23 cellular contexts compared by ENCODE assay signal in genomic region chr6:168414696-168415095, GRCh38. TPM values are rescaled to one million over a fixed set of nuclear protein-coding genes. Genes with fewer than 3 reads are reported as not detected.
DNase-seq lines count a peak whose midpoint lies in the region; ATAC-seq and TF ChIP-seq lines count a peak whose summit lies in the region.
"Had no signal": no experiment of that assay in that cellular context is flagged by ENCODE, and none has a peak within 500 bp of the region (broad histone marks: within the 10 kb centered on the region; RNA-seq: fewer than 3 reads in every experiment).

No MANE protein-coding gene starts in this region.

- WGBS in heart left ventricle, 4 donors, result 40 to 49% (median 45%) methylated on average over 7 of the region's 7 CpGs

- ATAC-seq in heart left ventricle (peak in 2 of 4 donors; percentile 17 to 35), GM18517 (IDR thresholded peaks at IDR 0.05; ENCODE audit: unreplicated experiment) (no peak)
- ATAC-seq in activated T-cell treated with anti-CD3 and anti-CD28 coated beads, Interleukin-2, amount 50 U/mL, for 72 hours (replicated peaks in 1 of 2), result no peak
- ATAC-seq: body of pancreas had no signal

- intact Hi-C loops in heart left ventricle (cut with DNase I), result no loop called here
- intact Hi-C loops in uterus (cut with DNase I; ENCODE audit: low total_unique reads), result no loop called here

- H3K27me3 Mint-ChIP-seq in brain, result peaks cover 9% of the 10 kb centered on the region
- no peaks in the 10 kb centered on the region for H3K27me3 Mint-ChIP-seq in activated T-cell treated with anti-CD3 and anti-CD28 coated beads, Interleukin-2, amount 50 U/mL, for 72 hours (ENCODE audit: low read depth)
- H3K27me3 Mint-ChIP-seq: activated naive CD8-positive, alpha-beta T cell treated with anti-CD3 and anti-CD28 coated beads for 36 hours had no signal

- H3K27ac Mint-ChIP-seq in brain, result peak overlapping the region in 3 of 5 experiments; percentile 15 to 80 (median 31)
- H3K27ac Mint-ChIP-seq in activated T-cell treated with anti-CD3 and anti-CD28 coated beads, Interleukin-2, amount 50 U/mL, for 72 hours, result no peak overlapping the region
- H3K27ac Mint-ChIP-seq: activated naive CD8-positive, alpha-beta T cell treated with anti-CD3 and anti-CD28 coated beads for 36 hours; endodermal cell had no signal

- H4K20me1 ChIP-seq in osteoblast (ENCODE audit: insufficient read depth, low read length), result no peaks in the 10 kb centered on the region

- peaks cover 0 to 3% (median 0%) of the 10 kb centered on the region in 5 experiments for H3K9me3 Mint-ChIP-seq in brain
- H3K9me3 Mint-ChIP-seq in activated T-cell treated with anti-CD3 and anti-CD28 coated beads, Interleukin-2, amount 50 U/mL, for 72 hours, result no peaks in the 10 kb centered on the region
- H3K9me3 Mint-ChIP-seq: activated naive CD8-positive, alpha-beta T cell treated with anti-CD3 and anti-CD28 coated beads for 36 hours; endodermal cell had no signal

- no peak overlapping the region for H2AFZ ChIP-seq in osteoblast (ENCODE audit: low read length)

- H3K4me1 ChIP-seq in heart left ventricle (peaks cover 0 to 38% (median 2%) of the 10 kb centered on the region in 12 donors), right atrium auricular region (peaks cover 0 to 8% of the 10 kb centered on the region in 2 donors), osteoblast (ENCODE audit: insufficient read depth, low read length) (no peaks in the 10 kb centered on the region), uterus (no peaks in the 10 kb centered on the region)
- H3K4me1 ChIP-seq: body of pancreas, colonic mucosa had no signal

- peak overlapping the region in 7 of 12 donors; percentile 20 to 81 (median 64) for H3K27ac ChIP-seq in heart left ventricle
- peak overlapping the region in 1 of 2 donors; percentile 55 for H3K27ac ChIP-seq in right atrium auricular region
- H3K27ac ChIP-seq in osteoblast (ENCODE audit: low read depth, low read length), result no peak overlapping the region
- peak overlapping the region; percentile 48 to 59 for H3K27ac ChIP-seq in uterus
- H3K27ac ChIP-seq: body of pancreas, colonic mucosa, KMS-11 had no signal

- H3K36me3 Mint-ChIP-seq in brain, result no peaks in the 10 kb centered on the region
- H3K36me3 Mint-ChIP-seq in activated T-cell treated with anti-CD3 and anti-CD28 coated beads, Interleukin-2, amount 50 U/mL, for 72 hours (ENCODE audit: insufficient read depth in 2 of 2), result no peaks in the 10 kb centered on the region
- H3K36me3 Mint-ChIP-seq: activated naive CD8-positive, alpha-beta T cell treated with anti-CD3 and anti-CD28 coated beads for 36 hours had no signal

- no peaks in the 10 kb centered on the region for H3K27me3 ChIP-seq in heart left ventricle
- H3K27me3 ChIP-seq in right atrium auricular region, result no peaks in the 10 kb centered on the region
- H3K27me3 ChIP-seq in osteoblast (ENCODE audit: insufficient read depth, low read length), result no peaks in the 10 kb centered on the region
- no peaks in the 10 kb centered on the region for H3K27me3 ChIP-seq in uterus
- H3K27me3 ChIP-seq: body of pancreas, colonic mucosa, esophagus muscularis mucosa had no signal

- TF ChIP-seq CTCF in heart left ventricle (IDR thresholded peaks at IDR 0.05), result no peak
- no peak for TF ChIP-seq CTCF in right atrium auricular region (IDR thresholded peaks at IDR 0.05)
- TF ChIP-seq CTCF in brain (conservative IDR thresholded peaks at IDR 0.05), result no peak
- no peak for TF ChIP-seq CTCF in osteoblast (IDR thresholded peaks at IDR 0.05; ENCODE audit: extremely low read depth, low read depth, low read length)
- no peak for TF ChIP-seq CTCF in uterus (IDR thresholded peaks at IDR 0.05)

- no peak overlapping the region for H3K4me2 ChIP-seq in osteoblast (ENCODE audit: insufficient read depth, low read length)
- H3K4me2 ChIP-seq: KMS-11 had no signal

- H3K79me2 ChIP-seq in osteoblast (ENCODE audit: insufficient read depth, low read length), result no peaks in the 10 kb centered on the region

- peaks cover 38% of the 10 kb centered on the region for H3K4me1 Mint-ChIP-seq in brain
- H3K4me1 Mint-ChIP-seq in activated T-cell treated with anti-CD3 and anti-CD28 coated beads, Interleukin-2, amount 50 U/mL, for 72 hours (ENCODE audit: low read depth), result no peaks in the 10 kb centered on the region
- H3K4me1 Mint-ChIP-seq: activated naive CD8-positive, alpha-beta T cell treated with anti-CD3 and anti-CD28 coated beads for 36 hours; endodermal cell had no signal

- H3K4me3 ChIP-seq in heart left ventricle (no peak overlapping the region), right atrium auricular region (no peak overlapping the region), osteoblast (ENCODE audit: insufficient read depth, low read length) (no peak overlapping the region), uterus (no peak overlapping the region)
- H3K4me3 ChIP-seq: body of pancreas, colonic mucosa, esophagus muscularis mucosa had no signal

- no peak for TF ChIP-seq POLR2A in heart left ventricle (IDR thresholded peaks at IDR 0.05)
- TF ChIP-seq POLR2A in uterus (IDR thresholded peaks at IDR 0.05), result no peak

- no peak for DNase-seq in heart left ventricle
- no peak for DNase-seq in right atrium auricular region (ENCODE audit: low spot score)
- DNase-seq in osteoblast (ENCODE audit: insufficient read length, low spot score, missing footprints), result peak; percentile 27
- DNase-seq in uterus, result no peak
- DNase-seq in DMS 273 (lab: John Stamatoyannopoulos, UW; ENCODE audit: unreplicated experiment), result no peak
- no peak for DNase-seq in activated T-cell treated with anti-CD3 and anti-CD28 coated beads, Interleukin-2, amount 50 U/mL, for 72 hours
- DNase-seq: activated CD4-positive, alpha-beta T cell treated with anti-CD3 and anti-CD28 coated beads, Interleukin-2, amount 50 U/mL, for 1 hour; activated CD8-positive, alpha-beta memory T cell treated with anti-CD3 and anti-CD28 coated beads, Interleukin-2, amount 50 U/mL, for 4 hours; activated naive CD8-positive, alpha-beta T cell treated with anti-CD3 and anti-CD28 coated beads for 36 hours; body of pancreas; colonic mucosa; EL; H7; kidney; NCI-H1694; NCI-H69; T-helper 9 cell had no signal

- H3K4me3 Mint-ChIP-seq in brain, result no peak overlapping the region
- H3K4me3 Mint-ChIP-seq in activated T-cell treated with anti-CD3 and anti-CD28 coated beads, Interleukin-2, amount 50 U/mL, for 72 hours, result no peak overlapping the region
- H3K4me3 Mint-ChIP-seq: activated naive CD8-positive, alpha-beta T cell treated with anti-CD3 and anti-CD28 coated beads for 36 hours; endodermal cell had no signal

- H3K36me3 ChIP-seq in heart left ventricle (no peaks in the 10 kb centered on the region), right atrium auricular region (no peaks in the 10 kb centered on the region), osteoblast (ENCODE audit: insufficient read depth, low read length) (no peaks in the 10 kb centered on the region), uterus (no peaks in the 10 kb centered on the region)
- H3K36me3 ChIP-seq: colonic mucosa, esophagus muscularis mucosa had no signal

- H3K9me3 ChIP-seq in heart left ventricle (no peaks in the 10 kb centered on the region), right atrium auricular region (no peaks in the 10 kb centered on the region), osteoblast (ENCODE audit: low read depth, low read length) (no peaks in the 10 kb centered on the region), uterus (no peaks in the 10 kb centered on the region)
- H3K9me3 ChIP-seq: body of pancreas, colonic mucosa, esophagus muscularis mucosa had no signal

RNA-seq across cellular contexts. Expression of gene SMOC2, which starts 26.3 kb away (rescaled TPM):
- total RNA-seq in heart left ventricle (10 to 100 TPM in 7 of 9 donors, 1 to 10 TPM in 2; 7.6 to 44.2 (median 24.0) TPM), right atrium auricular region (10 to 100 TPM; 10.8 to 31.7 TPM), osteoblast (0.36 and 10.6 TPM in 2 replicates), uterus (100 to 1,000 TPM in 3 of 4 donors, 10 to 100 TPM in 1; 98.2 to 139 (median 121) TPM)
- polyA plus RNA-seq in heart left ventricle (1 to 10 TPM; 5.9 to 9.9 TPM), brain (ENCODE audit: insufficient read depth, low read depth, low replicate concordance) (143 TPM)
- not detected for total RNA-seq in activated T-cell treated with anti-CD3 and anti-CD28 coated beads, Interleukin-2, amount 50 U/mL, for 72 hours
- total RNA-seq: activated naive CD8-positive, alpha-beta T cell treated with anti-CD3 and anti-CD28 coated beads for 36 hours had no signal
- polyA plus RNA-seq: BJ had no signal
